ENCODE assay signal across 1 cellular context in the genomic region with DNA sequence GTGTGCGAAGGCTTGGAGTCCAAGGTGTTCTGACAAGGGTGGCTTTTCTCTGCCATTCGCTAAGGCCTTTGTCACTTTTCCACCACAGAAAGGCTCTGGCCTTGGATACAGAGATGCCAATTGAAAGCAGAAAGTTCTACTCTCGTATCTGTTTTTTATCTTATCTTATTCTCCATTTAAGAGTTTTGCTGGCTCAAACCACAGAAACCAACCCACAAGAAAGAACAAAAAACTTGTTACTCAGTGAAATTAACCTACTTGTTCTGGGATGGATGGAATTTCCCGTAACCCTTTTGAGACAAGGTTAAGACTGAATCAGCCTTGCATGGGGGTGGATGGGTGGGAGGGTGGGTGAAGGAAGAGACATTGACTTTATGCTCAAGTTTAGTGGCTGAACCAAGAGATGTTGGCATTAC.
TF ChIP-seq lines count a peak whose summit lies in the region.

No MANE protein-coding gene starts in this region.

TF ChIP-seq in IMR-90, 13 proteins besides CTCF, POLR2A, EP300 and RAD21 (continued from another document):
- TF ChIP-seq, protein P1, sequence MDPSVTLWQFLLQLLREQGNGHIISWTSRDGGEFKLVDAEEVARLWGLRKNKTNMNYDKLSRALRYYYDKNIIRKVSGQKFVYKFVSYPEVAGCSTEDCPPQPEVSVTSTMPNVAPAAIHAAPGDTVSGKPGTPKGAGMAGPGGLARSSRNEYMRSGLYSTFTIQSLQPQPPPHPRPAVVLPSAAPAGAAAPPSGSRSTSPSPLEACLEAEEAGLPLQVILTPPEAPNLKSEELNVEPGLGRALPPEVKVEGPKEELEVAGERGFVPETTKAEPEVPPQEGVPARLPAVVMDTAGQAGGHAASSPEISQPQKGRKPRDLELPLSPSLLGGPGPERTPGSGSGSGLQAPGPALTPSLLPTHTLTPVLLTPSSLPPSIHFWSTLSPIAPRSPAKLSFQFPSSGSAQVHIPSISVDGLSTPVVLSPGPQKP (IDR thresholded peaks at IDR 0.05; ENCODE audit: borderline replicate concordance, low read depth, low read length), result no peak
- TF ChIP-seq RCOR1 (IDR thresholded peaks at IDR 0.05; ENCODE audit: insufficient replicate concordance, low read length) (no peak), RFX5 (IDR thresholded peaks at IDR 0.05; ENCODE audit: low read depth, low read length) (no peak), MAFK (IDR thresholded peaks at IDR 0.05; ENCODE audit: low read depth, low read length) (no peak)
TF ChIP-seq in IMR-90: peak in this region for 0.
